Comparison of ENCODE assay signal across 4 cellular contexts in the genomic region with DNA sequence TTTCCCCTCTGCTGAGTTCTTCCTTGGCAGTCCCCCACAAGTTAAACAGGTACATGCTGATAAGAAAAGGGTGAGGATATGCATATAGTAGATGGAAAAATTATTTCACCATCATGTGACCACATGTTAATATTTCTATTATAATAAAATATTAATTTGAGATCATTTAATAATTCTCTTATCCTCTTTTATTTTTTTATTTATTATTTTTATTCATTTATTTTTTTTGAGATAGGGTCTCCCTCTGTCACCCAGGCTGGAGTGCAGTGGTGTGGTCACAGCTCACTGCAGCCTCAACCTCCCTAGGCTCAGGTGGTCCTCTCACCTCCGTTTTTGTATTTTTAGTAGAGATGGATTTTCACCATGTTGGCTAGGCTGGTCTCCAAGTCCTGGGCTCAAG. TPM values are rescaled to one million over a fixed set of nuclear protein-coding genes. Genes with fewer than 3 reads are reported as not detected.
"Had no signal": no experiment of that assay in that cellular context is flagged by ENCODE, and none has a peak within 500 bp of the region (broad histone marks: within the 10 kb centered on the region; RNA-seq: fewer than 3 reads in every experiment).

No MANE protein-coding gene starts in this region.

- DNase-seq: GDM1, GF-D8 had no signal

- ATAC-seq: GM12878 had no signal

- H3K4me3 ChIP-seq: GM12878 had no signal

RNA-seq across cellular contexts. Expression of gene GLI3, which starts 11.6 kb away (rescaled TPM):
- total RNA-seq: G401, GM12878 had no signal
